In genomic region chr1:72282271-72282656, GRCh38 we compare ENCODE assay signal across 8 cellular contexts. TPM values are rescaled to one million over a fixed set of nuclear protein-coding genes. Genes with fewer than 3 reads are reported as not detected.
A peak's percentile ranks its signal among the peaks of the same experiment; 100 is the strongest.
DNase-seq lines count a peak whose midpoint lies in the region; ATAC-seq and TF ChIP-seq lines count a peak whose summit lies in the region.

TSS of gene NEGR1 (minus strand) at chr1:72282539.

- H2BK20ac ChIP-seq in H9 (ENCODE audit: low read depth, low read length, poor library complexity, severe bottlenecking) = no peak within 1 kb of the TSS

- no peaks in the 10 kb centered on the region for H3K79me2 ChIP-seq in H9 (ENCODE audit: insufficient read depth, low read length)

- no peak within 1 kb of the TSS for H4K8ac ChIP-seq in H9 (replicated peaks; ENCODE audit: insufficient read length, low read depth, low read length)

- no peaks in the 10 kb centered on the region for H3K36me3 ChIP-seq in effector memory CD4-positive, alpha-beta T cell (ENCODE audit: control insufficient read depth, insufficient read depth, low read length)
- H3K36me3 ChIP-seq in lung (ENCODE audit: control insufficient read depth in 2 of 2, insufficient read depth in 2 of 2, low read length in 2 of 2) = no peaks in the 10 kb centered on the region

- peak within 1 kb of the TSS; percentile 69 for H3K4me3 ChIP-seq in effector memory CD4-positive, alpha-beta T cell (ENCODE audit: insufficient read depth, low read depth, low read length, poor library complexity, severe bottlenecking)
- H3K4me3 ChIP-seq in lung = peak within 1 kb of the TSS; percentile 63

- H2AK5ac ChIP-seq in H9 (ENCODE audit: insufficient read length, low read length) = no peak within 1 kb of the TSS

- peak within 1 kb of the TSS; percentile 72 for H3K9ac ChIP-seq in H9 (ENCODE audit: extremely low read depth, insufficient read length, low read length)

- no peak within 1 kb of the TSS for H3K23ac ChIP-seq in H9 (ENCODE audit: insufficient read length, low read depth, low read length)

- peak within 1 kb of the TSS; percentile 32 for H2AFZ ChIP-seq in H9 (ENCODE audit: low read length)

- ATAC-seq in lung (ENCODE audit: insufficient read depth, low FRiP score) = no peak
- ATAC-seq in GM21360 (IDR thresholded peaks at IDR 0.05; ENCODE audit: unreplicated experiment) = no peak

- H3T11ph ChIP-seq in H9 (ENCODE audit: low read length) = no peak within 1 kb of the TSS

- TF ChIP-seq CTCF in H9 (conservative IDR thresholded peaks at IDR 0.05) (no peak), lung (IDR thresholded peaks at IDR 0.05; ENCODE audit: control extremely low read depth, extremely low read depth) (no peak)

- no peak within 1 kb of the TSS for H3K4me3 Mint-ChIP-seq in H9

- H3K36me3 Mint-ChIP-seq in H9 (ENCODE audit: insufficient read depth in 1 of 3, low read depth in 3 of 3) = no peaks in the 10 kb centered on the region

- no peaks in the 10 kb centered on the region for H3K9me3 Mint-ChIP-seq in H9

- peaks cover 22% of the 10 kb centered on the region for H3K23me2 ChIP-seq in H9 (ENCODE audit: insufficient read length, low read depth, low read length, poor library complexity, severe bottlenecking)

- H3K27ac Mint-ChIP-seq in H9 = peak within 1 kb of the TSS in 1 of 3 experiments; percentile 86; a peak in 4 of 7 replicates

- H2BK12ac ChIP-seq in H9 (ENCODE audit: insufficient read length, low read depth, low read length) = no peak within 1 kb of the TSS

- DNase-seq in AG08395 (ENCODE audit: low spot score) (peak; percentile 62), H9 (peak; percentile 60), SK-N-DZ (ENCODE audit: low spot score) (peak; percentile 66), lung (ENCODE audit: low spot score) (peak; percentile 32), stromal cell of bone marrow (ENCODE audit: low read depth) (peak; percentile 59), GOT3 (lab: John Stamatoyannopoulos, UW) (no peak)
- no peak for DNase-seq in effector memory CD4-positive, alpha-beta T cell

- H3K4me1 Mint-ChIP-seq in H9 = peaks cover 12 to 13% of the 10 kb centered on the region in 2 experiments

- H3K27me3 ChIP-seq in H9 (ENCODE audit: insufficient read depth, low read length) (peaks cover 3% of the 10 kb centered on the region; the same call in 1 of the 2 replicates), lung (ENCODE audit: control insufficient read depth, insufficient read depth) (no peaks in the 10 kb centered on the region)
- no peaks in the 10 kb centered on the region for H3K27me3 ChIP-seq in effector memory CD4-positive, alpha-beta T cell (replicated peaks; ENCODE audit: control insufficient read depth, insufficient read depth, low read length, poor library complexity, severe bottlenecking)

- no peaks in the 10 kb centered on the region for H3K4me1 ChIP-seq in H9 (ENCODE audit: insufficient read depth, low read length)
- no peaks in the 10 kb centered on the region for H3K4me1 ChIP-seq in effector memory CD4-positive, alpha-beta T cell (ENCODE audit: control insufficient read depth, insufficient read depth, low read length, poor library complexity, severe bottlenecking)
- H3K4me1 ChIP-seq in lung (ENCODE audit: control insufficient read depth in 2 of 2, insufficient read depth in 2 of 2, low read length in 2 of 2) = peaks cover 0 to 3% of the 10 kb centered on the region in 2 donors

- peak within 1 kb of the TSS; percentile 51 for H3K14ac ChIP-seq in H9 (ENCODE audit: insufficient read depth, low read length)

- no peak within 1 kb of the TSS for H3K27ac ChIP-seq in H9 (ENCODE audit: insufficient read length, low read depth, low read length)
- H3K27ac ChIP-seq in effector memory CD4-positive, alpha-beta T cell (ENCODE audit: insufficient read depth, low read length, poor library complexity, severe bottlenecking) = no peak within 1 kb of the TSS
- peak within 1 kb of the TSS; percentile 84 to 91 for H3K27ac ChIP-seq in lung (ENCODE audit: low read depth in 1 of 2, low read length in 1 of 2)

- H2BK120ac ChIP-seq in H9 (ENCODE audit: low read depth, low read length, poor library complexity, severe bottlenecking) = no peak within 1 kb of the TSS

- peak within 1 kb of the TSS; percentile 99 for H3K4me2 ChIP-seq in H9 (ENCODE audit: insufficient read depth, insufficient read length, low read length)

- H3K56ac ChIP-seq in H9 (ENCODE audit: insufficient read length, low read depth, low read length) = no peak within 1 kb of the TSS

- no peak within 1 kb of the TSS for H4K5ac ChIP-seq in H9 (ENCODE audit: insufficient read length, low read depth, low read length)

- H3K79me1 ChIP-seq in H9 (ENCODE audit: insufficient read depth, low read depth, low read length, poor library complexity, severe bottlenecking) = no peaks in the 10 kb centered on the region

- H3K9me3 ChIP-seq in H9 (ENCODE audit: control insufficient read depth, low read depth, low read length) (no peaks in the 10 kb centered on the region), lung (ENCODE audit: control insufficient read depth in 2 of 2, insufficient read depth in 1 of 2, low read length in 1 of 2) (peaks cover 0 to 4% of the 10 kb centered on the region in 2 donors)
- H3K9me3 ChIP-seq in effector memory CD4-positive, alpha-beta T cell (ENCODE audit: control insufficient read depth, low read length) = no peaks in the 10 kb centered on the region

- no CpG with 5 or more reads among the region's 18 CpGs for WGBS in H9 (ENCODE audit: extremely low coverage, insufficient read length, low lambda C conversion rate)
- WGBS in lung, 2 donors = 0 to 1% methylated on average over 18 of the region's 18 CpGs

- H2BK15ac ChIP-seq in H9 (ENCODE audit: low read depth, low read length) = peak within 1 kb of the TSS; percentile 24; the same call in 1 of the 2 replicates

- H4K20me1 ChIP-seq in H9 (ENCODE audit: control insufficient read depth, insufficient read depth, insufficient read length) = no peaks in the 10 kb centered on the region

- H2BK5ac ChIP-seq in H9 (ENCODE audit: insufficient read length, low read length) = no peak within 1 kb of the TSS

- H3K4ac ChIP-seq in H9 (ENCODE audit: low read depth, low read length) = no peak within 1 kb of the TSS

- H3K27me3 Mint-ChIP-seq in H9 (ENCODE audit: low read depth) = peaks cover 37% of the 10 kb centered on the region

- H3K18ac ChIP-seq in H9 (ENCODE audit: insufficient read length, low read depth, low read length) = peak within 1 kb of the TSS; percentile 64

- no peak within 1 kb of the TSS for H4K91ac ChIP-seq in H9 (ENCODE audit: insufficient read length, low read depth, low read length)

RNA-seq across cellular contexts. Expression of gene NEGR1, which starts in this region (rescaled TPM):
- 0.13 and 0.44 TPM in 2 replicates for total RNA-seq in H9 (2021)
- polyA plus RNA-seq in SK-N-DZ (2014; cell fraction: cytosol; rRNA removed) = 2.0 and 2.4 TPM in 2 replicates
- 0.84 and 0.96 TPM in 2 replicates for polyA plus RNA-seq in SK-N-DZ (2014; cell fraction: nucleus; rRNA removed)
- total RNA-seq in lung = 1 to 10 TPM; 3.7 to 7.3 TPM
- 1 to 10 TPM in 1 of 2 donors, under 1 TPM in 1; 0.86 to 1.3 TPM for polyA plus RNA-seq in lung

Comparison
In these comparisons a context has a peak if more than half of its experiments do, and no peak if none do; other contexts are left out.
1. Peak in DNase-seq, H3K9ac ChIP-seq and H3K4me2 ChIP-seq in H9; RNA of the gene not detected or under 1 TPM.
2. DNase-seq: peak in AG08395 (single experiment), SK-N-DZ (single experiment), lung (single experiment) and stromal cell of bone marrow (single experiment); none in effector memory CD4-positive, alpha-beta T cell (0 of 3) and GOT3 (single experiment).
3. H3K27ac ChIP-seq: peak in lung (2 of 2); none in H9 (single experiment) and effector memory CD4-positive, alpha-beta T cell (single experiment).